Comparison of ENCODE assay signal across 26 cellular contexts in the genomic region with DNA sequence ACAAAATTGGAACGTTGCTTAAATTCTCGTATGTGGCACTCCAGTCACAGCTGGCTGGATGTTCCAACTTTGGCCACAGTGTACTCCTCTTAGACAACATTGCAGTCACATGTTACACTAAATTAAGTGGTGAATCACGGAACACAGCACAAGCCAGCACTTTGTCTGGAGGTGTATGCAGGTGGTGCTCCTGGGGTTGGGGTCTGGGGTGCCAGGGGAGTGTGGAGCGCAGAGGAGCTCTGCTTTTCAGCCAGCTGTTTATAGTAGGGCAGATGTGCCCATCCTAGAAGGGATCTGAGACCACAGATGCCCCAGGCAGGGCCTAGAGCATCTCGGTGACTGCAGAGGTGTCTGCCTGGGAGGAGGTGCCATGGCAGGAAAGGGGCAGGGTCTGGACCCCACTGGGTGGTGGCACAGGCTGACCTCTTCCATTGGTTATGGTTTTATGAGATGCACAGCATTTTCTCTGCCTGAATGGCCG.
DNase-seq lines count a peak whose midpoint lies in the region; TF ChIP-seq lines count a peak whose summit lies in the region.
"Had no signal": no experiment of that assay in that cellular context is flagged by ENCODE, and none has a peak within 500 bp of the region (broad histone marks: within the 10 kb centered on the region; RNA-seq: fewer than 3 reads in every experiment).

No MANE protein-coding gene starts in this region.

- H3K9me3 ChIP-seq in SU-DHL-6 (ENCODE audit: insufficient read depth, low read length) (no peaks in the 10 kb centered on the region), suprapubic skin (no peaks in the 10 kb centered on the region), Caco-2 (no peaks in the 10 kb centered on the region)
- H3K9me3 ChIP-seq: esophagus muscularis mucosa had no signal

- POLR2A ChIA-PET in activated CD4-positive, alpha-beta T cell treated with anti-CD3 and anti-CD28 coated beads, Interleukin-2, amount 10 ng/mL, durations not matched to agents 7 days and 5 days (lab: Charles Lee), result no interaction called here
- POLR2A ChIA-PET in Caco-2 (lab: Charles Lee), result no interaction called here

- H4K20me1 ChIP-seq in SU-DHL-6 (ENCODE audit: low read depth, low read length), result no peaks in the 10 kb centered on the region

- peaks cover 11% of the 10 kb centered on the region for H3K4me1 Mint-ChIP-seq in activated CD4-positive, alpha-beta T cell treated with anti-CD3 and anti-CD28 coated beads, Interleukin-2, amount 10 ng/mL, durations not matched to agents 7 days and 5 days
- no peaks in the 10 kb centered on the region for H3K4me1 Mint-ChIP-seq in Caco-2 (ENCODE audit: low read depth, unreplicated experiment)

- peaks cover 5% of the 10 kb centered on the region for H3K27me3 Mint-ChIP-seq in activated CD4-positive, alpha-beta T cell treated with anti-CD3 and anti-CD28 coated beads, Interleukin-2, amount 10 ng/mL, durations not matched to agents 7 days and 5 days
- H3K27me3 Mint-ChIP-seq in Caco-2 (ENCODE audit: insufficient read depth, unreplicated experiment), result no peaks in the 10 kb centered on the region
- H3K27me3 Mint-ChIP-seq: activated naive CD8-positive, alpha-beta T cell treated with anti-CD3 and anti-CD28 coated beads, Interleukin-2, amount 50 U/mL, for 24 hours; CD4-positive, alpha-beta T cell had no signal

- DNase-seq in activated CD4-positive, alpha-beta T cell treated with anti-CD3 and anti-CD28 coated beads for 1 hour, result peak; percentile 5
- DNase-seq in activated CD4-positive, alpha-beta T cell treated with anti-CD3 and anti-CD28 coated beads, Interleukin-2, amount 10 ng/mL, durations not matched to agents 7 days and 5 days, result no peak
- DNase-seq in GM13976 (ENCODE audit: low spot score), result peak; percentile 20
- DNase-seq in suprapubic skin (ENCODE audit: low spot score in 2 of 2), result peak; percentile 46 to 47
- no peak for DNase-seq in GDM1 (lab: John Stamatoyannopoulos, UW)
- no peak for DNase-seq in GF-D8 (lab: John Stamatoyannopoulos, UW)
- no peak for DNase-seq in Caco-2
- DNase-seq: activated CD4-positive, alpha-beta T cell treated with anti-CD3 and anti-CD28 coated beads, Interleukin-2, amount 50 U/mL, for 4 hours; activated naive CD8-positive, alpha-beta T cell treated with anti-CD3 and anti-CD28 coated beads, Interleukin-2, amount 50 U/mL, for 24 hours; AML-193; CD4-positive, alpha-beta T cell; central memory CD4-positive, alpha-beta T cell; foreskin keratinocyte; GM23248; heart left ventricle; Karpas-422; kidney glomerular epithelial cell; NCI-H146; NCI-H446; stimulated activated CD4-positive, alpha-beta T cell treated with anti-CD3 and anti-CD28 coated beads, Interleukin-2, amount 100 ng/mL, for 48 hours; substantia nigra; T-helper 9 cell had no signal

- H3K9ac ChIP-seq in SU-DHL-6 (ENCODE audit: low read length), result peak overlapping the region; percentile 2; the same call in 1 of the 2 replicates
- H3K9ac ChIP-seq: GM23248 had no signal

- H3K27me3 ChIP-seq in SU-DHL-6 (ENCODE audit: low read length) (no peaks in the 10 kb centered on the region), suprapubic skin (no peaks in the 10 kb centered on the region), Caco-2 (replicated peaks; ENCODE audit: control insufficient read depth, insufficient read depth, low read length) (no peaks in the 10 kb centered on the region)
- H3K27me3 ChIP-seq: esophagus muscularis mucosa had no signal

- TF ChIP-seq EP300 in suprapubic skin (IDR thresholded peaks at IDR 0.05), result no peak

- H3K36me3 ChIP-seq in SU-DHL-6 (ENCODE audit: low read length) (0 out of 2 replicates have a peak, but pooled peaks cover 3% of the 10 kb centered on the region), suprapubic skin (no peaks in the 10 kb centered on the region), Caco-2 (ENCODE audit: control insufficient read depth, insufficient read depth, low read length) (no peaks in the 10 kb centered on the region)

- no peak overlapping the region for H3K4me3 ChIP-seq in SU-DHL-6 (ENCODE audit: insufficient read depth, low read length, poor library complexity, severe bottlenecking)
- no peak overlapping the region for H3K4me3 ChIP-seq in suprapubic skin
- no peak overlapping the region for H3K4me3 ChIP-seq in Caco-2 (ENCODE audit: low read depth, low read length)
- H3K4me3 ChIP-seq: esophagus muscularis mucosa, GM23248, heart left ventricle had no signal

- no peaks in the 10 kb centered on the region for H3K9me2 ChIP-seq in SU-DHL-6 (replicated peaks; ENCODE audit: insufficient read depth, low read length)

- H3K4me1 ChIP-seq in suprapubic skin (peaks cover 12% of the 10 kb centered on the region), Caco-2 (no peaks in the 10 kb centered on the region)
- H3K4me1 ChIP-seq: foreskin keratinocyte had no signal

- peak overlapping the region; percentile 59 for H3K4me2 ChIP-seq in SU-DHL-6 (ENCODE audit: low read depth, low read length, poor library complexity, severe bottlenecking)

- no peak overlapping the region for H3K4me3 Mint-ChIP-seq in activated CD4-positive, alpha-beta T cell treated with anti-CD3 and anti-CD28 coated beads, Interleukin-2, amount 10 ng/mL, durations not matched to agents 7 days and 5 days
- no peak overlapping the region for H3K4me3 Mint-ChIP-seq in Caco-2 (ENCODE audit: unreplicated experiment)
- H3K4me3 Mint-ChIP-seq: activated naive CD8-positive, alpha-beta T cell treated with anti-CD3 and anti-CD28 coated beads, Interleukin-2, amount 50 U/mL, for 24 hours; activated T-cell treated with anti-CD3 and anti-CD28 coated beads, Interleukin-2, amount 50 U/mL, for 24 hours; CD4-positive, alpha-beta T cell; dendritic cell treated with granulocyte-macrophage colony-stimulating factor and Interleukin-4, amounts not matched to agents 40 ng/mL and 50 ng/mL, for 4 days had no signal

- TF ChIP-seq POLR2A in suprapubic skin (IDR thresholded peaks at IDR 0.05), result no peak

- no peaks in the 10 kb centered on the region for H3K36me3 Mint-ChIP-seq in activated CD4-positive, alpha-beta T cell treated with anti-CD3 and anti-CD28 coated beads, Interleukin-2, amount 10 ng/mL, durations not matched to agents 7 days and 5 days (ENCODE audit: low read depth)
- no peaks in the 10 kb centered on the region for H3K36me3 Mint-ChIP-seq in Caco-2 (ENCODE audit: insufficient read depth, unreplicated experiment)

- no peak overlapping the region for H3K27ac Mint-ChIP-seq in activated CD4-positive, alpha-beta T cell treated with anti-CD3 and anti-CD28 coated beads, Interleukin-2, amount 10 ng/mL, durations not matched to agents 7 days and 5 days
- H3K27ac Mint-ChIP-seq in Caco-2 (ENCODE audit: unreplicated experiment), result no peak overlapping the region
- H3K27ac Mint-ChIP-seq: activated naive CD8-positive, alpha-beta T cell treated with anti-CD3 and anti-CD28 coated beads, Interleukin-2, amount 50 U/mL, for 24 hours; activated T-cell treated with anti-CD3 and anti-CD28 coated beads, Interleukin-2, amount 50 U/mL, for 24 hours; CD4-positive, alpha-beta T cell; dendritic cell treated with granulocyte-macrophage colony-stimulating factor and Interleukin-4, amounts not matched to agents 40 ng/mL and 50 ng/mL, for 4 days had no signal

- BruUV-seq in Caco-2 (replicated peaks; lab: Mats Ljungman, UMichigan), result no TSS peak

- H3K79me2 ChIP-seq in SU-DHL-6 (ENCODE audit: insufficient read depth, low read length), result no peaks in the 10 kb centered on the region

- in situ Hi-C loops in GM13976 (cut with MboI; ENCODE audit: low sequenced_read_pairs, unreplicated experiment), result no loop called here

- peaks cover 28% of the 10 kb centered on the region for H3F3A ChIP-seq in SU-DHL-6 (ENCODE audit: insufficient read depth)

- WGBS in suprapubic skin, result 85% methylated on average over 5 of the region's 6 CpGs

- H2AFZ ChIP-seq in SU-DHL-6 (ENCODE audit: low read depth, low read length, severe bottlenecking), result no peak overlapping the region
- H2AFZ ChIP-seq: GM23248 had no signal

- CTCF ChIA-PET in activated CD4-positive, alpha-beta T cell treated with anti-CD3 and anti-CD28 coated beads, Interleukin-2, amount 10 ng/mL, durations not matched to agents 7 days and 5 days (lab: Charles Lee), result no interaction called here
- CTCF ChIA-PET in Caco-2 (lab: Charles Lee), result no interaction called here

- TF ChIP-seq CTCF in GM13976 (IDR thresholded peaks at IDR 0.05; ENCODE audit: borderline replicate concordance, control extremely low read depth, extremely low read depth, insufficient read depth, missing control alignments), result no peak
- TF ChIP-seq CTCF in SU-DHL-6 (IDR thresholded peaks at IDR 0.05; ENCODE audit: insufficient read depth, low read length, poor library complexity, severe bottlenecking), result no peak
- TF ChIP-seq CTCF in suprapubic skin (IDR thresholded peaks at IDR 0.05), result no peak
- TF ChIP-seq CTCF in Caco-2 (IDR thresholded peaks at IDR 0.05; ENCODE audit: insufficient read depth in 1 of 2, low read depth in 1 of 2, low read length in 1 of 2, severe bottlenecking in 1 of 2, unreplicated experiment in 1 of 2), result no peak

- intact Hi-C loops in Caco-2 (cut with micrococcal nuclease; ENCODE audit: unreplicated experiment), result no loop called here

- peaks cover 4% of the 10 kb centered on the region for H3K9me3 Mint-ChIP-seq in activated CD4-positive, alpha-beta T cell treated with anti-CD3 and anti-CD28 coated beads, Interleukin-2, amount 10 ng/mL, durations not matched to agents 7 days and 5 days
- no peaks in the 10 kb centered on the region for H3K9me3 Mint-ChIP-seq in Caco-2 (ENCODE audit: unreplicated experiment)
- H3K9me3 Mint-ChIP-seq: CD4-positive, alpha-beta T cell; dendritic cell treated with granulocyte-macrophage colony-stimulating factor and Interleukin-4, amounts not matched to agents 40 ng/mL and 50 ng/mL, for 4 days had no signal

- H3K27ac ChIP-seq in SU-DHL-6 (ENCODE audit: low read depth, low read length), result peak overlapping the region; percentile 30
- H3K27ac ChIP-seq in suprapubic skin, result no peak overlapping the region
- H3K27ac ChIP-seq: esophagus muscularis mucosa, foreskin keratinocyte, GM23248 had no signal

Comparison
In these comparisons a context has a peak if more than half of its experiments do, and no peak if none do; other contexts are left out.
1. DNase-seq: peak in activated CD4-positive, alpha-beta T cell treated with anti-CD3 and anti-CD28 coated beads for 1 hour (single experiment), GM13976 (single experiment) and suprapubic skin (2 of 2); none in activated CD4-positive, alpha-beta T cell treated with anti-CD3 and anti-CD28 coated beads, Interleukin-2, amount 10 ng/mL, durations not matched to agents 7 days and 5 days (single experiment), GDM1 (single experiment), GF-D8 (single experiment) and Caco-2 (0 of 2).